In genomic region chr9:17490110-17490509, GRCh38 we compare ENCODE assay signal across 25 cellular contexts.
"Had no signal": no experiment of that assay in that cellular context is flagged by ENCODE, and none has a peak within 500 bp of the region (broad histone marks: within the 10 kb centered on the region; RNA-seq: fewer than 3 reads in every experiment).

No MANE protein-coding gene starts in this region.

- DNase-seq: hypothalamus; immature natural killer cell; kidney; left colon; left lung; lower lobe of right lung; mammary epithelial cell; mesenchymal stem cell; naive B cell; natural killer cell; nephron progenitor cell; occipital lobe; right lobe of liver; stimulated activated CD4-positive, alpha-beta T cell treated with anti-CD3 and anti-CD28 coated beads, Interleukin-1b, Interleukin-23, amount 100 ng/mL, for 48 hours; stimulated activated CD4-positive, alpha-beta T cell treated with anti-CD3 and anti-CD28 coated beads, Interleukin-2, amount 100 ng/mL, for 48 hours; stimulated activated CD4-positive, alpha-beta T cell treated with anti-CD3 and anti-CD28 coated beads, Interleukin-4, amount 100 ng/mL, for 4 hours; stimulated activated CD8-positive, alpha-beta memory T cell treated with anti-CD3 and anti-CD28 coated beads, Interleukin-4, amount 100 ng/mL, for 48 hours; stimulated activated naive CD4-positive, alpha-beta T cell treated with Interleukin-2 at 50 U/mL for 16 hours; stimulated activated naive CD8-positive, alpha-beta T cell treated with anti-CD3 and anti-CD28 coated beads, Interleukin-15, amount 100 ng/mL, for 72 hours; substantia nigra; uterus had no signal

- H3K4me1 Mint-ChIP-seq: immature natural killer cell; naive B cell; natural killer cell; nephron progenitor cell; neural progenitor cell; stimulated activated memory B cell treated with anti-CD40 and anti-IgM and Interleukin-4, amounts not matched to agents 10 μg/mL and 1 μg/mL and 100 μg/mL, for 72 hours; stimulated activated naive CD8-positive, alpha-beta T cell treated with anti-CD3 and anti-CD28 coated beads, Interleukin-15, amount 100 ng/mL, for 72 hours had no signal

- ATAC-seq: left colon; left lung; lower lobe of right lung; natural killer cell; right lobe of liver; stimulated activated memory B cell treated with anti-CD40 and anti-IgM and Interleukin-4, amounts not matched to agents 10 μg/mL and 1 μg/mL and 100 μg/mL, for 72 hours; stimulated activated naive CD8-positive, alpha-beta T cell treated with anti-CD3 and anti-CD28 coated beads, Interleukin-15, amount 100 ng/mL, for 72 hours had no signal

- H3K9me3 Mint-ChIP-seq: immature natural killer cell; mesothelial cell of epicardium; naive B cell; natural killer cell; nephron progenitor cell; neural progenitor cell; stimulated activated memory B cell treated with anti-CD40 and anti-IgM and Interleukin-4, amounts not matched to agents 10 μg/mL and 1 μg/mL and 100 μg/mL, for 72 hours; stimulated activated naive CD8-positive, alpha-beta T cell treated with anti-CD3 and anti-CD28 coated beads, Interleukin-15, amount 100 ng/mL, for 72 hours; type B pancreatic cell had no signal

- H3K4me3 Mint-ChIP-seq: immature natural killer cell; mesothelial cell of epicardium; naive B cell; natural killer cell; nephron progenitor cell; neural progenitor cell; stimulated activated memory B cell treated with anti-CD40 and anti-IgM and Interleukin-4, amounts not matched to agents 10 μg/mL and 1 μg/mL and 100 μg/mL, for 72 hours; stimulated activated naive CD8-positive, alpha-beta T cell treated with anti-CD3 and anti-CD28 coated beads, Interleukin-15, amount 100 ng/mL, for 72 hours; type B pancreatic cell had no signal

- H3K36me3 Mint-ChIP-seq: immature natural killer cell; mesothelial cell of epicardium; naive B cell; natural killer cell; neural progenitor cell; stimulated activated memory B cell treated with anti-CD40 and anti-IgM and Interleukin-4, amounts not matched to agents 10 μg/mL and 1 μg/mL and 100 μg/mL, for 72 hours; type B pancreatic cell had no signal

- H3K27me3 Mint-ChIP-seq: naive B cell; stimulated activated memory B cell treated with anti-CD40 and anti-IgM and Interleukin-4, amounts not matched to agents 10 μg/mL and 1 μg/mL and 100 μg/mL, for 72 hours; stimulated activated naive CD8-positive, alpha-beta T cell treated with anti-CD3 and anti-CD28 coated beads, Interleukin-15, amount 100 ng/mL, for 72 hours; type B pancreatic cell had no signal

- H3K27ac Mint-ChIP-seq: immature natural killer cell; mesothelial cell of epicardium; naive B cell; natural killer cell; nephron progenitor cell; neural progenitor cell; stimulated activated memory B cell treated with anti-CD40 and anti-IgM and Interleukin-4, amounts not matched to agents 10 μg/mL and 1 μg/mL and 100 μg/mL, for 72 hours; stimulated activated naive CD8-positive, alpha-beta T cell treated with anti-CD3 and anti-CD28 coated beads, Interleukin-15, amount 100 ng/mL, for 72 hours; type B pancreatic cell had no signal
